ENCODE assay signal across 29 cellular contexts in the genomic region with DNA sequence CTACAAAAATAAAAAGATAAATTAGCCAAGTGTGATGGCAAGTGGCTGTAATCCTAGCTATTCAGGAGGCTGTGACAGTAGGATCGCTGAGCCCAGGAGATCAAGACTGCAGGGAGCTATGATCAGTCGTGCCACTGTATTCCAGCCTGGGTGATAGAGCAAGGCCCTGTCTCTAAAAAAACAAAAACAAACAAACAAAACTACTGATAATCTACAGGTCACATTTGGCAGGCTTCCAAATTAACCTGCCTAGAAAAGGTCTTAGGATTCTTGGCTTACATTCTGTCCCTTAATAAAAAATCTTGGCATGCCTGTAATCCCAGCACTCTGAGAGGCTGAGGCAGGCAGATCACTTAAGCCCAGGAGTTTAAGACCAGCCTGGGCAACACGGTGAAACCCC.
"Had no signal": no experiment of that assay in that cellular context is flagged by ENCODE, and none has a peak within 500 bp of the region (broad histone marks: within the 10 kb centered on the region; RNA-seq: fewer than 3 reads in every experiment).

No MANE protein-coding gene starts in this region.

- H3K4me1 ChIP-seq: colonic mucosa, gastrocnemius medialis, left lung, suprapubic skin, transverse colon, upper lobe of right lung, uterus had no signal

- H3K27me3 Mint-ChIP-seq: dendritic cell treated with granulocyte-macrophage colony-stimulating factor and Interleukin-4, amounts not matched to agents 40 ng/mL and 50 ng/mL, for 4 days; naive thymus-derived CD4-positive, alpha-beta T cell; stimulated activated naive CD8-positive, alpha-beta T cell treated with anti-CD3 and anti-CD28 coated beads, Interleukin-15, amount 100 ng/mL, for 72 hours had no signal

- H3K27me3 ChIP-seq: colonic mucosa, gastrocnemius medialis, hepatocyte, left lung, ovary, suprapubic skin, transverse colon, upper lobe of right lung, uterus had no signal

- H3K4me2 ChIP-seq: hepatocyte, smooth muscle cell had no signal

- H3K27ac ChIP-seq: colonic mucosa, epithelial cell of prostate, gastrocnemius medialis, hepatocyte, left lung, ovary, suprapubic skin, transverse colon, upper lobe of right lung, uterus had no signal

- H3K4me3 Mint-ChIP-seq: dendritic cell treated with granulocyte-macrophage colony-stimulating factor and Interleukin-4, amounts not matched to agents 40 ng/mL and 50 ng/mL, for 4 days; endodermal cell; mesothelial cell of epicardium; nephron; stimulated activated naive CD8-positive, alpha-beta T cell treated with anti-CD3 and anti-CD28 coated beads, Interleukin-15, amount 100 ng/mL, for 72 hours had no signal

- H3K79me2 ChIP-seq: hepatocyte had no signal

- H2AFZ ChIP-seq: hepatocyte had no signal

- H3K4me1 Mint-ChIP-seq: endodermal cell; mesothelial cell of epicardium; naive thymus-derived CD4-positive, alpha-beta T cell; nephron; stimulated activated naive CD8-positive, alpha-beta T cell treated with anti-CD3 and anti-CD28 coated beads, Interleukin-15, amount 100 ng/mL, for 72 hours had no signal

- H3K9me3 Mint-ChIP-seq: dendritic cell treated with granulocyte-macrophage colony-stimulating factor and Interleukin-4, amounts not matched to agents 40 ng/mL and 50 ng/mL, for 4 days; mesothelial cell of epicardium; nephron; stimulated activated naive CD8-positive, alpha-beta T cell treated with anti-CD3 and anti-CD28 coated beads, Interleukin-15, amount 100 ng/mL, for 72 hours had no signal

- DNase-seq: colonic mucosa; effector CD8-positive, alpha-beta T cell; endodermal cell; foreskin fibroblast; gastrocnemius medialis; head of caudate nucleus; kidney; left lung; mesenchymal stem cell; naive thymus-derived CD4-positive, alpha-beta T cell; nucleus accumbens; ovary; posterior cingulate gyrus; stimulated activated CD4-positive, alpha-beta T cell treated with anti-CD3 and anti-CD28 coated beads, Interleukin-12 subunit alpha, Interleukin-12 subunit beta, amount 100 ng/mL, for 4 hours; stimulated activated CD4-positive, alpha-beta T cell treated with anti-CD3 and anti-CD28 coated beads, Interleukin-1b, Interleukin-23, amount 100 ng/mL, for 48 hours; stimulated activated CD4-positive, alpha-beta T cell treated with anti-CD3 and anti-CD28 coated beads, Interleukin-4, amount 100 ng/mL, for 1 hour; stimulated activated CD8-positive, alpha-beta memory T cell treated with anti-CD3 and anti-CD28 coated beads, Interleukin-4, amount 100 ng/mL, for 48 hours; stimulated activated naive CD4-positive, alpha-beta T cell; stimulated activated naive CD8-positive, alpha-beta T cell treated with anti-CD3 and anti-CD28 coated beads, Interleukin-15, amount 100 ng/mL, for 72 hours; transverse colon; upper lobe of right lung; uterus had no signal

- H3K27ac Mint-ChIP-seq: dendritic cell treated with granulocyte-macrophage colony-stimulating factor and Interleukin-4, amounts not matched to agents 40 ng/mL and 50 ng/mL, for 4 days; endodermal cell; mesothelial cell of epicardium; naive thymus-derived CD4-positive, alpha-beta T cell; nephron; stimulated activated naive CD8-positive, alpha-beta T cell treated with anti-CD3 and anti-CD28 coated beads, Interleukin-15, amount 100 ng/mL, for 72 hours had no signal

- H3K9me3 ChIP-seq: colonic mucosa, gastrocnemius medialis, left lung, ovary, suprapubic skin, transverse colon, upper lobe of right lung, uterus had no signal
